Comparison of ENCODE assay signal across 8 cellular contexts in genomic region chr6:127343753-127344659, GRCh38. TPM values are rescaled to one million over a fixed set of nuclear protein-coding genes. Genes with fewer than 3 reads are reported as not detected.
DNase-seq lines count a peak whose midpoint lies in the region; ATAC-seq and TF ChIP-seq lines count a peak whose summit lies in the region.

No MANE protein-coding gene starts in this region.

- H3K4me1 ChIP-seq in right atrium auricular region, result peaks cover 0 to 34% of the 10 kb centered on the region in 2 donors

- H3K4me3 ChIP-seq in WERI-Rb-1 (ENCODE audit: low read depth, low read length) (peak overlapping the region; percentile 95), right atrium auricular region (peak overlapping the region; percentile 65 to 77), skin epidermis (peak overlapping the region; percentile 51 to 76 (median 60))

- DNase-seq in NCI-H2029 treated with DMSO at 0.1 percent for 48 hours (lab: John Stamatoyannopoulos, UW) (peak; percentile 65), NCI-H2029 (lab: John Stamatoyannopoulos, UW) (no peak), Kasumi-1 (lab: John Stamatoyannopoulos, UW) (peak; percentile 23 to 51), WERI-Rb-1 (no peak), right atrium auricular region (ENCODE audit: low spot score) (no peak)

- H3K27me3 ChIP-seq in WERI-Rb-1 (ENCODE audit: insufficient read depth, low read depth, severe bottlenecking) (no peaks in the 10 kb centered on the region), right atrium auricular region (no peaks in the 10 kb centered on the region)

- H3K36me3 ChIP-seq in WERI-Rb-1 (no peaks in the 10 kb centered on the region), right atrium auricular region (no peaks in the 10 kb centered on the region)

- TF ChIP-seq CTCF in WERI-Rb-1 (IDR thresholded peaks at IDR 0.05; ENCODE audit: low read depth, low read length) (no peak), right atrium auricular region (IDR thresholded peaks at IDR 0.05) (no peak)

- H3K9me3 ChIP-seq in WERI-Rb-1 (ENCODE audit: severe bottlenecking) (no peaks in the 10 kb centered on the region), right atrium auricular region (no peaks in the 10 kb centered on the region)

- H3K27ac ChIP-seq in WERI-Rb-1, result peak overlapping the region; percentile 81
- H3K27ac ChIP-seq in right atrium auricular region, result peak overlapping the region; percentile 74 to 80
- peak overlapping the region; percentile 56 to 97 (median 86) for H3K27ac ChIP-seq in skin epidermis

- ATAC-seq in HG03460 (IDR thresholded peaks at IDR 0.05; ENCODE audit: unreplicated experiment), result no peak
- ATAC-seq in HG03439 (IDR thresholded peaks at IDR 0.05; ENCODE audit: unreplicated experiment), result no peak

RNA-seq across cellular contexts. Expression of gene ECHDC1, which starts 0.6 kb away (rescaled TPM):
- total RNA-seq in right atrium auricular region, result 10 to 100 TPM; 29.8 to 37.3 TPM

Comparison
In these comparisons a context has a peak if more than half of its experiments do, and no peak if none do; other contexts are left out.
1. DNase-seq: peak in NCI-H2029 treated with DMSO at 0.1 percent for 48 hours (single experiment) and Kasumi-1 (2 of 2); none in NCI-H2029 (single experiment), WERI-Rb-1 (single experiment) and right atrium auricular region (single experiment).
2. Peak in every context shown above with its lines, with median percentiles within 50 percentile points of each other: H3K27ac ChIP-seq and H3K4me3 ChIP-seq.